Comparison of ENCODE assay signal across 1 cellular context in genomic region chr4:183354213-183354612, GRCh38.
TF ChIP-seq lines count a peak whose summit lies in the region.

No MANE protein-coding gene starts in this region.

TF ChIP-seq in K562, 482 proteins besides CTCF, POLR2A, EP300 and RAD21 (continued from another document):
- TF ChIP-seq ZNF592 (IDR thresholded peaks at IDR 0.05) (peak; percentile 55), RNF219 (CRISPR knock-in tag; IDR thresholded peaks at IDR 0.05) (no peak), IFI16 (CRISPR knock-in tag; IDR thresholded peaks at IDR 0.05) (no peak)
